ENCODE assay signal across 1 cellular context in genomic region chrX:114959729-114960128, GRCh38.
TF ChIP-seq lines count a peak whose summit lies in the region.

No MANE protein-coding gene starts in this region.

TF ChIP-seq in GM23338, 12 proteins besides CTCF, POLR2A, EP300 and RAD21 (continued from another document):
- TF ChIP-seq ZNF462 (CRISPR knock-in tag; IDR thresholded peaks at IDR 0.05) = no peak
